ENCODE assay signal across 8 cellular contexts in genomic region chr11:61581030-61581928, GRCh38. TPM values are rescaled to one million over a fixed set of nuclear protein-coding genes. Genes with fewer than 3 reads are reported as not detected.
A peak's percentile ranks its signal among the peaks of the same experiment; 100 is the strongest.
DNase-seq lines count a peak whose midpoint lies in the region; ATAC-seq and TF ChIP-seq lines count a peak whose summit lies in the region.

Gene SYT7 (minus strand): TSS chr11:61581076. CDS start chr11:61580820, 256 bp downstream.

- peaks cover 13 to 38% (median 30%) of the 10 kb centered on the region in 10 experiments; a peak in 19 of 20 replicates for H3K4me1 ChIP-seq in BLaER1 treated with 17β-estradiol and CSF1 and Interleukin-3, amounts not matched to agents 10 nM and 100 nM
- H3K4me1 ChIP-seq in left lung: peaks cover 3 to 14% of the 10 kb centered on the region in 2 donors

- H3K4me3 ChIP-seq in BLaER1 treated with 17β-estradiol and CSF1 and Interleukin-3, amounts not matched to agents 10 nM and 100 nM: peak within 1 kb of the TSS; percentile 57 to 73 (median 61)
- H3K4me3 ChIP-seq in left lung: peak within 1 kb of the TSS; percentile 31 to 41

- no peaks in the 10 kb centered on the region for H3K36me3 Mint-ChIP-seq in dendritic cell treated with granulocyte-macrophage colony-stimulating factor and Interleukin-4, amounts not matched to agents 40 ng/mL and 50 ng/mL, for 4 days (ENCODE audit: low read depth)

- peak within 1 kb of the TSS in 8 of 11 experiments; percentile 40 to 74 (median 60); a peak in 12 of 22 replicates for H3K27ac ChIP-seq in BLaER1 treated with 17β-estradiol and CSF1 and Interleukin-3, amounts not matched to agents 10 nM and 100 nM
- peak within 1 kb of the TSS; percentile 61 to 67 for H3K27ac ChIP-seq in left lung

- peaks cover 33 to 65% (median 54%) of the 10 kb centered on the region in 11 experiments for H3K27me3 ChIP-seq in BLaER1 treated with 17β-estradiol and CSF1 and Interleukin-3, amounts not matched to agents 10 nM and 100 nM
- peaks cover 10 to 45% of the 10 kb centered on the region in 2 donors for H3K27me3 ChIP-seq in left lung

- H3K27ac Mint-ChIP-seq in dendritic cell treated with granulocyte-macrophage colony-stimulating factor and Interleukin-4, amounts not matched to agents 40 ng/mL and 50 ng/mL, for 4 days: peak within 1 kb of the TSS; percentile 64

- intact Hi-C loops in dendritic cell treated with granulocyte-macrophage colony-stimulating factor and Interleukin-4, amounts not matched to agents 40 ng/mL and 50 ng/mL, for 4 days (cut with micrococcal nuclease): no loop called here
- intact Hi-C loops in left lung (cut with DNase I): no loop called here

- H3K4me1 Mint-ChIP-seq in dendritic cell treated with granulocyte-macrophage colony-stimulating factor and Interleukin-4, amounts not matched to agents 40 ng/mL and 50 ng/mL, for 4 days (ENCODE audit: low read depth): peaks cover 5% of the 10 kb centered on the region

- peak; percentile 98 for DNase-seq in NCI-H69 (lab: John Stamatoyannopoulos, UW)
- peak; percentile 94 to 96 for DNase-seq in activated CD4-positive, alpha-beta T cell treated with anti-CD3 and anti-CD28 coated beads, Interleukin-2, amount 50 U/mL, for 24 hours (ENCODE audit: low read depth in 1 of 2, low spot score in 1 of 2)
- DNase-seq in left lung: peak; percentile 94 to 97
- peak; percentile 98 for DNase-seq in stimulated activated CD4-positive, alpha-beta T cell treated with anti-CD3 and anti-CD28 coated beads, Interleukin-2, amount 100 ng/mL, for 24 hours

- peaks cover 81% of the 10 kb centered on the region for H3K27me3 Mint-ChIP-seq in dendritic cell treated with granulocyte-macrophage colony-stimulating factor and Interleukin-4, amounts not matched to agents 40 ng/mL and 50 ng/mL, for 4 days

- peak within 1 kb of the TSS; percentile 52 to 88 (median 77); a peak in 21 of 22 replicates for H3K9ac ChIP-seq in BLaER1 treated with 17β-estradiol and CSF1 and Interleukin-3, amounts not matched to agents 10 nM and 100 nM

- H3K36me3 ChIP-seq in BLaER1 treated with 17β-estradiol and CSF1 and Interleukin-3, amounts not matched to agents 10 nM and 100 nM: no peaks in the 10 kb centered on the region
- no peaks in the 10 kb centered on the region for H3K36me3 ChIP-seq in left lung

- no peaks in the 10 kb centered on the region for H3K9me3 ChIP-seq in BLaER1 treated with 17β-estradiol and CSF1 and Interleukin-3, amounts not matched to agents 10 nM and 100 nM (replicated peaks in 1 of 11)
- no peaks in the 10 kb centered on the region for H3K9me3 ChIP-seq in left lung

- H4K20me1 ChIP-seq in BLaER1 treated with 17β-estradiol and CSF1 and Interleukin-3, amounts not matched to agents 10 nM and 100 nM: peaks cover 0 to 58% (median 24%) of the 10 kb centered on the region in 11 experiments; a peak in 16 of 22 replicates

- peak in 1 of 2 donors; percentile 31 for TF ChIP-seq CTCF in left lung (IDR thresholded peaks at IDR 0.05)

- peak within 1 kb of the TSS; percentile 80 for H3K4me3 Mint-ChIP-seq in dendritic cell treated with granulocyte-macrophage colony-stimulating factor and Interleukin-4, amounts not matched to agents 40 ng/mL and 50 ng/mL, for 4 days

- H3K4me2 ChIP-seq in BLaER1 treated with 17β-estradiol and CSF1 and Interleukin-3, amounts not matched to agents 10 nM and 100 nM: peak within 1 kb of the TSS; percentile 89 to 98 (median 95)

- no peaks in the 10 kb centered on the region for H3K9me3 Mint-ChIP-seq in dendritic cell treated with granulocyte-macrophage colony-stimulating factor and Interleukin-4, amounts not matched to agents 40 ng/mL and 50 ng/mL, for 4 days

- ATAC-seq in GM19397 (IDR thresholded peaks at IDR 0.05; ENCODE audit: unreplicated experiment) (peak; percentile 84), HG03558 (IDR thresholded peaks at IDR 0.05; ENCODE audit: extremely low read depth, unreplicated experiment) (peak; percentile 73), left lung (peak; percentile 94)

RNA-seq across cellular contexts. Expression of gene SYT7, which starts in this region (rescaled TPM):
- total RNA-seq in left lung: 1 to 10 TPM; 2.1 to 6.4 TPM

Comparison
In these comparisons a context has a peak if more than half of its experiments do, and no peak if none do; other contexts are left out.
1. Peak in every context shown above with its lines: DNase-seq, ATAC-seq, H3K4me3 ChIP-seq and H3K27ac ChIP-seq.